10 cellular contexts compared by ENCODE assay signal in the genomic region with DNA sequence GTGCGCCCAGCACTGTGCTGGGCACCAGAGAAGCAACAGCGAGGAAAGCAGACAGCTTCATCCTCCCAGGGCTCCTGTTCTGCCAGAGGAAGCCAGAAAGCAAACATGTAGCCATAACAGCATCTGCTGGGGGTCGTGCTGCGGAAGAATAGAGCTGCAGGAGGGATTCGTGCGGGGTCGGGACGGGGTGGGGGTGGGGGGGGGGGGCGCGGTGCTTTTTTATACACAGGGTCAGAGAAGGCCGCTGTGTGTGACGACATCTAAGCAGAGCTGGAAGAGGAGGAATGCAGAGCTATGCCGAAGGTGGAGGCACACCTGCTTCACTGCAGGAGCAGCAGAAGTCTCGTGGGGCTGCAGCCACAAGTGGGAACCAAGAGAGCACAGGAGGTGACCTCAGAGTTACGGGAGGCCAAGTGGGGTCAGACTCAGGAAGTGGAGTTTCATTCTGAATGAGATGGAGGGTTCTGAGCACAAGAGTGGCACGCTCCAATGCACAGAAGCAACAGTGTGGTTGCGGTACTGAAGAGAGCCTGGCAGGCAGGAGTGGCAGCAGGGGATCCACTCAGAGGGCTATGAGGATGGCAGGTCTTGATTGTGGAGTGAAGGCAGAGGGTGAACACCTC. TPM values are rescaled to one million over a fixed set of nuclear protein-coding genes. Genes with fewer than 3 reads are reported as not detected.
A peak's percentile ranks its signal among the peaks of the same experiment; 100 is the strongest.
DNase-seq lines count a peak whose midpoint lies in the region; ATAC-seq and TF ChIP-seq lines count a peak whose summit lies in the region.
"Had no signal": no experiment of that assay in that cellular context is flagged by ENCODE, and none has a peak within 500 bp of the region (broad histone marks: within the 10 kb centered on the region; RNA-seq: fewer than 3 reads in every experiment).

No MANE protein-coding gene starts in this region.

- no peak for TF ChIP-seq CTCF in GM06990 (IDR thresholded peaks at IDR 0.05; ENCODE audit: insufficient read depth, low read length, poor library complexity, severe bottlenecking)

- ATAC-seq in HG03039 (IDR thresholded peaks at IDR 0.05; ENCODE audit: unreplicated experiment) = peak; percentile 94

- H3K27ac ChIP-seq in CD8-positive, alpha-beta memory T cell (ENCODE audit: low read depth, low read length) = no peak overlapping the region
- H3K27ac ChIP-seq: skin epidermis, VCaP had no signal

- no peaks in the 10 kb centered on the region for H3K36me3 ChIP-seq in GM06990 (ENCODE audit: control insufficient read depth, insufficient read depth, low read length)
- H3K36me3 ChIP-seq in CD8-positive, alpha-beta memory T cell (ENCODE audit: insufficient read depth, low read length) = no peaks in the 10 kb centered on the region

- TF ChIP-seq POLR2A in GM19099 (IDR thresholded peaks at IDR 0.05; ENCODE audit: extremely low read depth, insufficient read length, low read depth) = peak; percentile 5

- POLR2A ChIA-PET in activated CD4-positive, alpha-beta memory T cell treated with anti-CD3 and anti-CD28 coated beads for 36 hours (lab: Charles Lee) = no interaction called here
- POLR2A ChIA-PET in CD8-positive, alpha-beta memory T cell (lab: Charles Lee) = no interaction called here

- peak overlapping the region; percentile 75 for H3K27ac Mint-ChIP-seq in activated CD4-positive, alpha-beta memory T cell treated with anti-CD3 and anti-CD28 coated beads for 36 hours
- no peak overlapping the region for H3K27ac Mint-ChIP-seq in CD8-positive, alpha-beta memory T cell

- DNase-seq in GM06990 (ENCODE audit: extremely low read depth, insufficient read length) (peak; percentile 78), NCI-H446 treated with DMSO at 0.1 percent for 48 hours (lab: John Stamatoyannopoulos, UW) (no peak), HK-2 (ENCODE audit: unreplicated experiment) (no peak)
- peak; percentile 78 for DNase-seq in activated CD4-positive, alpha-beta memory T cell treated with anti-CD3 and anti-CD28 coated beads for 36 hours
- DNase-seq in stimulated activated naive CD4-positive, alpha-beta T cell treated with Interleukin-2 at 50 U/mL for 16 hours (lab: John Stamatoyannopoulos, UW) = no peak
- DNase-seq in CD8-positive, alpha-beta memory T cell = no peak

- no peaks in the 10 kb centered on the region for H3K36me3 Mint-ChIP-seq in activated CD4-positive, alpha-beta memory T cell treated with anti-CD3 and anti-CD28 coated beads for 36 hours
- peaks cover 0 to 3% (median 0%) of the 10 kb centered on the region in 3 donors for H3K36me3 Mint-ChIP-seq in CD8-positive, alpha-beta memory T cell

- H3K27me3 Mint-ChIP-seq in activated CD4-positive, alpha-beta memory T cell treated with anti-CD3 and anti-CD28 coated beads for 36 hours = no peaks in the 10 kb centered on the region
- peaks cover 0 to 2% of the 10 kb centered on the region in 2 donors for H3K27me3 Mint-ChIP-seq in CD8-positive, alpha-beta memory T cell

- CTCF ChIA-PET in activated CD4-positive, alpha-beta memory T cell treated with anti-CD3 and anti-CD28 coated beads for 36 hours (lab: Charles Lee) = interaction anchor here (0.6 to 4.5 kb wide), 3 partner anchors 8 to 218 kb away, joined by 3 to 19 read pairs (median 11); no protein-coding TSS in a partner anchor
- CTCF ChIA-PET in CD8-positive, alpha-beta memory T cell (lab: Charles Lee) = no interaction called here

- no peaks in the 10 kb centered on the region for H3K27me3 ChIP-seq in GM06990 (replicated peaks; ENCODE audit: control insufficient read depth, insufficient read depth, low read length)
- no peaks in the 10 kb centered on the region for H3K27me3 ChIP-seq in CD8-positive, alpha-beta memory T cell (ENCODE audit: insufficient read depth, low read length, poor library complexity, severe bottlenecking)

- no peak overlapping the region for H3K4me3 ChIP-seq in GM06990 (replicated peaks; ENCODE audit: low read depth, low read length)
- no peak overlapping the region for H3K4me3 ChIP-seq in CD8-positive, alpha-beta memory T cell (ENCODE audit: low read length)
- H3K4me3 ChIP-seq: skin epidermis had no signal

- H3K9me3 ChIP-seq in CD8-positive, alpha-beta memory T cell (ENCODE audit: low read length) = no peaks in the 10 kb centered on the region

- intact Hi-C loops in activated CD4-positive, alpha-beta memory T cell treated with anti-CD3 and anti-CD28 coated beads for 36 hours (cut with micrococcal nuclease) = loop anchor here (2.0 to 5.0 kb wide), 2 partner anchors 40 to 52 kb away; a partner anchor contains a TSS

- H3K4me3 Mint-ChIP-seq in activated CD4-positive, alpha-beta memory T cell treated with anti-CD3 and anti-CD28 coated beads for 36 hours = peak overlapping the region; percentile 1
- H3K4me3 Mint-ChIP-seq in CD8-positive, alpha-beta memory T cell = no peak overlapping the region

- no peaks in the 10 kb centered on the region for H3K9me3 Mint-ChIP-seq in activated CD4-positive, alpha-beta memory T cell treated with anti-CD3 and anti-CD28 coated beads for 36 hours
- no peaks in the 10 kb centered on the region for H3K9me3 Mint-ChIP-seq in CD8-positive, alpha-beta memory T cell

- H3K4me1 Mint-ChIP-seq in activated CD4-positive, alpha-beta memory T cell treated with anti-CD3 and anti-CD28 coated beads for 36 hours (ENCODE audit: low read depth) = peaks cover 19% of the 10 kb centered on the region
- H3K4me1 Mint-ChIP-seq in CD8-positive, alpha-beta memory T cell = no peaks in the 10 kb centered on the region

- no peaks in the 10 kb centered on the region for H3K4me1 ChIP-seq in CD8-positive, alpha-beta memory T cell (ENCODE audit: insufficient read depth, low read length)

RNA-seq across cellular contexts. Expression of a gene that starts 11.1 kb away (rescaled TPM):
- under 1 TPM; 0.17 to 0.19 TPM for total RNA-seq in activated CD4-positive, alpha-beta memory T cell treated with anti-CD3 and anti-CD28 coated beads for 36 hours
- under 1 TPM; 0.18 TPM for total RNA-seq in CD8-positive, alpha-beta memory T cell
- 0.02 TPM for polyA plus RNA-seq in CD8-positive, alpha-beta memory T cell

RNA-seq across cellular contexts. Expression of a gene that starts 42.2 kb away (rescaled TPM):
- 10 to 100 TPM; 38.6 to 38.9 TPM for total RNA-seq in activated CD4-positive, alpha-beta memory T cell treated with anti-CD3 and anti-CD28 coated beads for 36 hours
- total RNA-seq in CD8-positive, alpha-beta memory T cell = 10 to 100 TPM; 64.9 to 65.0 TPM
- polyA plus RNA-seq in CD8-positive, alpha-beta memory T cell = 35.0 TPM

Comparison
In these comparisons a context has a peak if more than half of its experiments do, and no peak if none do; other contexts are left out.
1. DNase-seq: peak in GM06990 (single experiment) and activated CD4-positive, alpha-beta memory T cell treated with anti-CD3 and anti-CD28 coated beads for 36 hours (single experiment); none in NCI-H446 treated with DMSO at 0.1 percent for 48 hours (single experiment), HK-2 (single experiment), stimulated activated naive CD4-positive, alpha-beta T cell treated with Interleukin-2 at 50 U/mL for 16 hours (single experiment) and CD8-positive, alpha-beta memory T cell (0 of 5).